Comparison of ENCODE assay signal across 19 cellular contexts in the genomic region with DNA sequence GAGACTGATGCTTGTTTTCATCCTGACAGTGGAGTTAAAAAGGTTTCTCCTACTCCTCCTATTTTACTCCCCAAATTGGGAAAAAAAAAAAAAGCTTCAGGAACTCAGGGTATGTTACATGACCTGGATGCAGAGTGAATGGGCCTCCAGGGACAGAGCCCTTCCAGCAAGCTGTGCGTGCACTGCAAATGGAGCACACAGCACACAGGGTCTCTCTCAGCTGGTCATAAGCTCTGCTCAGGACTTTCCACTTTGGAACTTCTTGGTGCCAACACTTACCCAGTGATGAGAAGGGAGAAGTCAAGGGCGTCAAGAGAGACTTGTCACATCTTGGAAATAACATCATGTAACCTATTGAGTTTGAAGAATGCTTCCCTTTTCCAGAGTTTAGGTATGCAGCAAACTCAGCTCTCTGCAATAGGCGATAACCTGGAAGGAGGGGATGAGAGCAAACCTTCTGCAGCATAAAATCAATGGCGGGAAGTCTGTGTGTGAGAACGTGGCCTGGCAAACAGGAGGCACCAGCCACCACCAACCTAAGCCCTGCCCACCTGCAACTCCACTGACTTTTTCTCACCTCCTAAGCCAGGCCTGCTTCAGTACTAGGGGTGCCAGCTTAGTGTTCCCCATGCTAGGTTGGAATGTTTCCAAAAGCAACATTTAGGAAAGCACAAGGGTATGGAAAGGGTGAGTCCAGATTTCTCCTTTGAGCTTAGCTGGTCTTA. TPM values are rescaled to one million over a fixed set of nuclear protein-coding genes. Genes with fewer than 3 reads are reported as not detected.
DNase-seq lines count a peak whose midpoint lies in the region; ATAC-seq and TF ChIP-seq lines count a peak whose summit lies in the region.
"Had no signal": no experiment of that assay in that cellular context is flagged by ENCODE, and none has a peak within 500 bp of the region (broad histone marks: within the 10 kb centered on the region; RNA-seq: fewer than 3 reads in every experiment).

No MANE protein-coding gene starts in this region.

- WGBS in heart right ventricle, 2 donors = 54 to 69% methylated on average over 5 of the region's 5 CpGs
- WGBS in gastroesophageal sphincter (ENCODE audit: low coverage in 1 of 2), 2 donors = 80 to 90% methylated on average over 1 to 2 of the region's 5 CpGs

- H3K9me3 ChIP-seq in heart right ventricle = no peaks in the 10 kb centered on the region
- no peaks in the 10 kb centered on the region for H3K9me3 ChIP-seq in gastroesophageal sphincter
- H3K9me3 ChIP-seq: BLaER1 had no signal

- no peaks in the 10 kb centered on the region for H3K9me3 Mint-ChIP-seq in nephron progenitor cell
- H3K9me3 Mint-ChIP-seq: CD14-positive monocyte; CD4-positive, alpha-beta memory T cell had no signal

- DNase-seq in heart right ventricle (no peak), left cardiac atrium (no peak), nephron progenitor cell (no peak), erythroblast (lab: John Stamatoyannopoulos, UW) (no peak)
- DNase-seq: 8988T; CD4-positive, alpha-beta memory T cell; DMS153; DMS79; GDM1; GM23248; HCEC 1CT had no signal

- no peak for TF ChIP-seq EP300 in gastroesophageal sphincter (IDR thresholded peaks at IDR 0.05)

- H3K27ac Mint-ChIP-seq in nephron progenitor cell = peak overlapping the region; percentile 82
- H3K27ac Mint-ChIP-seq: CD4-positive, alpha-beta memory T cell had no signal

- no peaks in the 10 kb centered on the region for H3K36me3 Mint-ChIP-seq in nephron progenitor cell (ENCODE audit: low read depth)
- H3K36me3 Mint-ChIP-seq: CD14-positive monocyte; CD4-positive, alpha-beta memory T cell had no signal

- H3K4me1 ChIP-seq in heart right ventricle (peaks cover 7 to 84% (median 67%) of the 10 kb centered on the region in 9 donors), gastroesophageal sphincter (peaks cover 2 to 59% (median 15%) of the 10 kb centered on the region in 3 donors)
- H3K4me1 ChIP-seq: BLaER1 had no signal

- no peak overlapping the region for H3K4me3 Mint-ChIP-seq in nephron progenitor cell
- H3K4me3 Mint-ChIP-seq: CD14-positive monocyte; CD4-positive, alpha-beta memory T cell had no signal

- ATAC-seq in heart right ventricle (peak in 2 of 8 donors; percentile 1 to 24), left cardiac atrium (no peak), gastroesophageal sphincter (no peak), HG03196 (IDR thresholded peaks at IDR 0.05; ENCODE audit: unreplicated experiment) (no peak)
- no peak for ATAC-seq in activated CD4-positive, CD25-positive, alpha-beta regulatory T cell treated with anti-CD3 and anti-CD28 coated beads, Interleukin-2, amount 50 U/mL, for 24 hours
- ATAC-seq: HepG2 had no signal

- peaks cover 0 to 71% (median 8%) of the 10 kb centered on the region in 9 donors for H3K36me3 ChIP-seq in heart right ventricle
- H3K36me3 ChIP-seq in gastroesophageal sphincter = peaks cover 0 to 68% of the 10 kb centered on the region in 2 donors
- H3K36me3 ChIP-seq: BLaER1 had no signal

- intact Hi-C loops in heart right ventricle (cut with DNase I) (loop anchor here in 3 of 10 donors (5.0 to 10.0 kb wide), 3 partner anchors 34 to 69 kb away; no protein-coding TSS in a partner anchor), left cardiac atrium (cut with DNase I) (no loop called here)

- H3K4me1 Mint-ChIP-seq in nephron progenitor cell = peaks cover 20% of the 10 kb centered on the region
- H3K4me1 Mint-ChIP-seq: CD14-positive monocyte; CD4-positive, alpha-beta memory T cell had no signal

- no peaks in the 10 kb centered on the region for H3K27me3 ChIP-seq in heart right ventricle
- no peaks in the 10 kb centered on the region for H3K27me3 ChIP-seq in gastroesophageal sphincter
- H3K27me3 ChIP-seq: BLaER1 had no signal

- H3K27ac ChIP-seq in heart right ventricle = peak overlapping the region in 7 of 10 donors; percentile 26 to 87 (median 78)
- H3K27ac ChIP-seq in gastroesophageal sphincter = peak overlapping the region in 3 of 4 donors; percentile 12 to 86 (median 84)
- H3K27ac ChIP-seq: BLaER1, GM23248 had no signal

- TF ChIP-seq POLR2A in gastroesophageal sphincter (IDR thresholded peaks at IDR 0.05) (no peak), erythroblast (IDR thresholded peaks at IDR 0.05; ENCODE audit: low read length) (no peak)

- H3K27me3 Mint-ChIP-seq in nephron progenitor cell (ENCODE audit: low read depth, poor library complexity) = peaks cover 7% of the 10 kb centered on the region
- H3K27me3 Mint-ChIP-seq: CD4-positive, alpha-beta memory T cell had no signal

- H3K4me3 ChIP-seq in heart right ventricle (no peak overlapping the region), gastroesophageal sphincter (no peak overlapping the region)
- H3K4me3 ChIP-seq: BLaER1, GM23248 had no signal

- TF ChIP-seq CTCF in heart right ventricle (IDR thresholded peaks at IDR 0.05) = no peak
- no peak for TF ChIP-seq CTCF in gastroesophageal sphincter (IDR thresholded peaks at IDR 0.05)
- no peak for TF ChIP-seq CTCF in nephron progenitor cell (IDR thresholded peaks at IDR 0.05)

RNA-seq across cellular contexts. Expression of a gene that starts 39.8 kb away (rescaled TPM):
- total RNA-seq in heart right ventricle = 1,000 to 10,000 TPM in 4 of 10 donors, 100 to 1,000 TPM in 6; 505 to 1,280 (median 954) TPM
- polyA plus RNA-seq in heart right ventricle = 100 to 1,000 TPM; 197 to 303 TPM
- total RNA-seq in left cardiac atrium = 100 to 1,000 TPM; 429 to 452 TPM
- total RNA-seq in gastroesophageal sphincter = 100 to 1,000 TPM in 3 of 4 donors, 10 to 100 TPM in 1; 13.6 to 299 (median 190) TPM
- total RNA-seq: A673, GM23248, HepG2 had no signal
- polyA plus RNA-seq: AG04450, HepG2 had no signal
